Comparison of ENCODE assay signal across 8 cellular contexts in the genomic region with DNA sequence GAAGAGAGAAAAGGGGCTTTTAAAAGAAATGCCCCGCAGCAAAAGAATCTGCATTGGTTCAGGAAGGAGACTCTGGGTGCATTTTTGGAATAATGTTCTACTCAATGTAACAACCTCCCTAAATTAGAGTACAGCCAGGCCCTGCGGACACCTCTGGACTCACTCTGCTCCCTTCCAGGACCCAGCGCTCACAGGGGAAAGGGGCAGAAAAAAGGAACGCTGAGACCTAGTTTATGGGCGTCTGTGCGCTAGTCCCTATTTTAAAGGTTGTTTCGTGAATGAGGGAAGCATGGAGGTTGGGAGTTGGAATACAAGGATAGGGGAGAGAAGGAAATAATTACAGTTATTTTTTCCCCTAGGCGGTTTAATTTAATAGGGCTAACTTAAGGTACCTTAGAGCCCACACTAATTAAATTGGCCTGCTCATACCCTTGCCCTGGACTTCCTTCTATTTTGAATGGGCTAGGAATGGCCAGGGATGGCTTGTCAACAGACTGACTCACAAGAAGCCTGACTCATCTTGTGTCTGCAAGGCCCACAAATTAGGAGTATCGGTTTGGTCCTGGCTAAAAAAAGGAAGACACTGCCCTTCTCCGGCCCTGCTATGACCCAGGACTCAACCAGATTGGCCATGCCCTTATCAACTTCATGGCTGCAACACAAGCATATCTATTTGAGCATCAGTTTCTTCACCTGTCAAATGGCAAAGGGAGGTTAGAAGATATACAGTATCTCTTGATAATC. TPM values are rescaled to one million over a fixed set of nuclear protein-coding genes. Genes with fewer than 3 reads are reported as not detected.
DNase-seq lines count a peak whose midpoint lies in the region; ATAC-seq and FAIRE-seq lines count a peak whose summit lies in the region.

No MANE protein-coding gene starts in this region.

- H3K4me1 ChIP-seq in CD4-positive, CD25-positive, alpha-beta regulatory T cell (ENCODE audit: control insufficient read depth, insufficient read depth, low read length, poor library complexity, severe bottlenecking): peaks cover 49% of the 10 kb centered on the region
- H3K4me1 ChIP-seq in iPS-15b (ENCODE audit: control insufficient read depth, insufficient read depth, low read length) (peaks cover 33% of the 10 kb centered on the region), skeletal muscle tissue (ENCODE audit: control insufficient read depth in 3 of 3, insufficient read depth in 3 of 3, low read length in 3 of 3) (peaks cover 30 to 39% (median 31%) of the 10 kb centered on the region in 3 donors)

- no peak for FAIRE-seq in HTR-8/SVneo (lab: Jason Lieb, UNC)

- H3K4me1 Mint-ChIP-seq in CD4-positive, CD25-positive, alpha-beta regulatory T cell: peaks cover 18 to 58% (median 39%) of the 10 kb centered on the region in 4 donors
- H3K4me1 Mint-ChIP-seq in activated naive CD8-positive, alpha-beta T cell treated with anti-CD3 and anti-CD28 coated beads for 36 hours: peaks cover 52% of the 10 kb centered on the region

- H3K27ac ChIP-seq in CD4-positive, CD25-positive, alpha-beta regulatory T cell (ENCODE audit: insufficient read depth, low read length, poor library complexity, severe bottlenecking): no peak overlapping the region
- peak overlapping the region; percentile 89 for H3K27ac ChIP-seq in skeletal muscle tissue (ENCODE audit: low read depth, low read length)

- H3K27me3 Mint-ChIP-seq in CD4-positive, CD25-positive, alpha-beta regulatory T cell: peaks cover 15% of the 10 kb centered on the region
- no peaks in the 10 kb centered on the region for H3K27me3 Mint-ChIP-seq in activated naive CD8-positive, alpha-beta T cell treated with anti-CD3 and anti-CD28 coated beads for 36 hours

- no peaks in the 10 kb centered on the region for H3K9me3 ChIP-seq in CD4-positive, CD25-positive, alpha-beta regulatory T cell (ENCODE audit: control insufficient read depth in 2 of 2, low read length in 2 of 2)
- H3K9me3 ChIP-seq in iPS-15b (ENCODE audit: control insufficient read depth, insufficient read depth, low read length) (no peaks in the 10 kb centered on the region), skeletal muscle tissue (ENCODE audit: control insufficient read depth in 3 of 3, low read length in 3 of 3) (no peaks in the 10 kb centered on the region)

- H3K9ac ChIP-seq in iPS-15b (ENCODE audit: low read depth, low read length) (no peak overlapping the region), skeletal muscle tissue (ENCODE audit: low read depth in 1 of 3, low read length in 3 of 3) (peak overlapping the region; percentile 54 to 81 (median 57))

- ATAC-seq in CD4-positive, CD25-positive, alpha-beta regulatory T cell (ENCODE audit: low read depth in 2 of 2): no peak
- no peak for ATAC-seq in GM21447 (IDR thresholded peaks at IDR 0.05; ENCODE audit: unreplicated experiment)

- peak overlapping the region; percentile 94 to 96 (median 95) for H3K27ac Mint-ChIP-seq in CD4-positive, CD25-positive, alpha-beta regulatory T cell
- H3K27ac Mint-ChIP-seq in activated naive CD8-positive, alpha-beta T cell treated with anti-CD3 and anti-CD28 coated beads for 36 hours: peak overlapping the region; percentile 54

- peak overlapping the region; percentile 86 for H3K4me3 ChIP-seq in CD4-positive, CD25-positive, alpha-beta regulatory T cell (ENCODE audit: low read depth, low read length)
- H3K4me3 ChIP-seq in iPS-15b (ENCODE audit: low read depth, low read length): peak overlapping the region; percentile 56
- peak overlapping the region; percentile 3 to 83 (median 32) for H3K4me3 ChIP-seq in skeletal muscle tissue (ENCODE audit: low read length in 3 of 3)

- H3K4me3 Mint-ChIP-seq in CD4-positive, CD25-positive, alpha-beta regulatory T cell: peak overlapping the region; percentile 99 to 100 (median 99)
- H3K4me3 Mint-ChIP-seq in activated naive CD8-positive, alpha-beta T cell treated with anti-CD3 and anti-CD28 coated beads for 36 hours: no peak overlapping the region

- H3K27me3 ChIP-seq in CD4-positive, CD25-positive, alpha-beta regulatory T cell (ENCODE audit: control insufficient read depth, insufficient read depth, low read length): no peaks in the 10 kb centered on the region
- no peaks in the 10 kb centered on the region for H3K27me3 ChIP-seq in iPS-15b (ENCODE audit: control insufficient read depth, insufficient read depth, low read length)
- H3K27me3 ChIP-seq in skeletal muscle tissue (ENCODE audit: control insufficient read depth in 3 of 3, insufficient read depth in 3 of 3, low read length in 3 of 3): no peaks in the 10 kb centered on the region

- no peak for DNase-seq in CD4-positive, CD25-positive, alpha-beta regulatory T cell
- DNase-seq in HTR-8/SVneo (ENCODE audit: insufficient read length, low spot score) (peak; percentile 60), GM19238 (ENCODE audit: insufficient read length, low spot score) (no peak), NCI-H524 treated with DMSO at 0.1 percent for 48 hours (lab: John Stamatoyannopoulos, UW) (no peak)
- DNase-seq in activated naive CD8-positive, alpha-beta T cell treated with anti-CD3 and anti-CD28 coated beads for 36 hours: no peak

- peaks cover 11% of the 10 kb centered on the region for H3K36me3 Mint-ChIP-seq in CD4-positive, CD25-positive, alpha-beta regulatory T cell
- H3K36me3 Mint-ChIP-seq in activated naive CD8-positive, alpha-beta T cell treated with anti-CD3 and anti-CD28 coated beads for 36 hours: peaks cover 15% of the 10 kb centered on the region

- H3K36me3 ChIP-seq in CD4-positive, CD25-positive, alpha-beta regulatory T cell (ENCODE audit: control insufficient read depth, insufficient read depth, low read length): no peaks in the 10 kb centered on the region
- H3K36me3 ChIP-seq in iPS-15b (ENCODE audit: control insufficient read depth, insufficient read depth, low read length) (peaks cover under 1% of the 10 kb centered on the region), skeletal muscle tissue (ENCODE audit: control insufficient read depth in 3 of 3, insufficient read depth in 3 of 3, low read length in 3 of 3) (peaks cover 0 to 2% (median 0%) of the 10 kb centered on the region in 3 donors)

- H3K9me3 Mint-ChIP-seq in CD4-positive, CD25-positive, alpha-beta regulatory T cell: peaks cover 0 to 2% (median 0%) of the 10 kb centered on the region in 7 donors
- H3K9me3 Mint-ChIP-seq in activated naive CD8-positive, alpha-beta T cell treated with anti-CD3 and anti-CD28 coated beads for 36 hours: no peaks in the 10 kb centered on the region

RNA-seq across cellular contexts. Expression of gene SSBP3, which starts 1.9 kb away (rescaled TPM):
- 30.6 TPM for total RNA-seq in CD4-positive, CD25-positive, alpha-beta regulatory T cell
- 1 to 10 TPM; 5.4 to 7.4 (median 6.9) TPM for polyA plus RNA-seq in CD4-positive, CD25-positive, alpha-beta regulatory T cell
- total RNA-seq in activated naive CD8-positive, alpha-beta T cell treated with anti-CD3 and anti-CD28 coated beads for 36 hours: 10 to 100 TPM; 62.8 to 65.4 TPM
- 27.1 TPM for total RNA-seq in skeletal muscle tissue

Comparison
In these comparisons a context has a peak if more than half of its experiments do, and no peak if none do; other contexts are left out.
1. H3K4me3 ChIP-seq: peak in every context shown above with its lines; median percentile 86 in CD4-positive, CD25-positive, alpha-beta regulatory T cell; 56 in iPS-15b; 32 in skeletal muscle tissue.